Comparison of ENCODE assay signal across 15 cellular contexts in the genomic region with DNA sequence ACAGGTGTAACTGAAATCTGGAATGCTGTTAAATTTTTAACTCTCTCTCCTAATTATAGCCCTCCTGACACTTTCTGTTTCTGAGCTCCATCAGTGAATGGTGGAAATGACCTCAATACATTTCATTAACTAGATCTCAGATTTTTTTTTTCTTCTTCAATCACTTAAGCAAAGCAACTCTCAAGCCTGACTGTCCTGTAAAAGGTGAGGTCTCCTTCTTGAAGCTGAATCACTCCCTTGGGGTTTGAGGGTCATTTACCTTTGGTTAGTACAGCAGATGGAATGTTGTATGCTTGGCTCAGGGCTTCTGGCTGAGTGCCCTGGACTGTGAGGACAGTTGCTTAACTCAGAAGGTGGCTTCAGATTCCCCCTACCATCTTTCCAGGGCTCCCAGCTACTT.
DNase-seq lines count a peak whose midpoint lies in the region; ATAC-seq and TF ChIP-seq lines count a peak whose summit lies in the region.
"Had no signal": no experiment of that assay in that cellular context is flagged by ENCODE, and none has a peak within 500 bp of the region (broad histone marks: within the 10 kb centered on the region; RNA-seq: fewer than 3 reads in every experiment).

No MANE protein-coding gene starts in this region.

- POLR2A ChIA-PET in activated CD8-positive, alpha-beta T cell treated with anti-CD3 and anti-CD28 coated beads, Interleukin-2, amount 10 ng/mL, durations not matched to agents 7 days and 5 days (lab: Charles Lee) = no interaction called here

- peaks cover 12% of the 10 kb centered on the region for H3K4me1 ChIP-seq in KMS-11 (ENCODE audit: low read depth, poor library complexity, severe bottlenecking)
- H3K4me1 ChIP-seq in mammary epithelial cell (ENCODE audit: insufficient read depth, low read length) = no peaks in the 10 kb centered on the region
- H3K4me1 ChIP-seq: colonic mucosa, testis had no signal

- peak in 2 of 3 experiments; percentile 0 to 15 for DNase-seq in NCI-H1417 (lab: John Stamatoyannopoulos, UW)
- DNase-seq in NCI-H1417 treated with DMSO at 0.1 percent for 48 hours (lab: John Stamatoyannopoulos, UW) = no peak
- peak; percentile 67 for DNase-seq in mammary epithelial cell
- DNase-seq in activated CD8-positive, alpha-beta T cell treated with anti-CD3 and anti-CD28 coated beads, Interleukin-2, amount 10 ng/mL, durations not matched to agents 7 days and 5 days = no peak
- DNase-seq in OCI-M2 (lab: John Stamatoyannopoulos, UW; ENCODE audit: unreplicated experiment) = no peak
- DNase-seq in left lobe of liver (ENCODE audit: low spot score) = no peak
- DNase-seq: activated CD8-positive, alpha-beta T cell treated with anti-CD3 and anti-CD28 coated beads for 36 hours; activated naive CD4-positive, alpha-beta T cell treated with Interleukin-2 at 50 U/mL for 16 hours; colonic mucosa; NCI-H2029; small intestine; testis had no signal

- dilution Hi-C loops in mammary epithelial cell (cut with HindIII; ENCODE audit: low sequenced_read_pairs) = no loop called here

- in situ Hi-C loops in mammary epithelial cell (cut with MboI; ENCODE audit: low sequenced_read_pairs in 2 of 2) = no loop called here

- peaks cover 2% of the 10 kb centered on the region for H3K27me3 Mint-ChIP-seq in activated CD8-positive, alpha-beta T cell treated with anti-CD3 and anti-CD28 coated beads, Interleukin-2, amount 10 ng/mL, durations not matched to agents 7 days and 5 days (ENCODE audit: low read depth)
- H3K27me3 Mint-ChIP-seq: activated CD8-positive, alpha-beta T cell treated with anti-CD3 and anti-CD28 coated beads for 36 hours had no signal

- H3K36me3 Mint-ChIP-seq in activated CD8-positive, alpha-beta T cell treated with anti-CD3 and anti-CD28 coated beads, Interleukin-2, amount 10 ng/mL, durations not matched to agents 7 days and 5 days (ENCODE audit: low read depth) = peaks cover 3% of the 10 kb centered on the region
- H3K36me3 Mint-ChIP-seq: IgD-negative memory B cell had no signal

- no peak overlapping the region for H3K9ac ChIP-seq in KMS-11
- no peak overlapping the region for H3K9ac ChIP-seq in mammary epithelial cell (ENCODE audit: insufficient read depth, low read length)

- H4K20me1 ChIP-seq in KMS-11 (ENCODE audit: insufficient read depth) (no peaks in the 10 kb centered on the region), mammary epithelial cell (ENCODE audit: insufficient read depth, low read length) (no peaks in the 10 kb centered on the region)

- peaks cover 4% of the 10 kb centered on the region for H3K9me3 Mint-ChIP-seq in activated CD8-positive, alpha-beta T cell treated with anti-CD3 and anti-CD28 coated beads, Interleukin-2, amount 10 ng/mL, durations not matched to agents 7 days and 5 days (ENCODE audit: insufficient read depth)
- H3K9me3 Mint-ChIP-seq: activated CD8-positive, alpha-beta T cell treated with anti-CD3 and anti-CD28 coated beads for 36 hours had no signal

- no peak overlapping the region for H3K4me3 ChIP-seq in KMS-11 (IDR thresholded peaks at IDR 0.05; ENCODE audit: insufficient read depth, low read depth, low read length)
- H3K4me3 ChIP-seq in mammary epithelial cell (replicated peaks in 1 of 3; ENCODE audit: insufficient read depth in 1 of 3, low read depth in 2 of 3, low read length in 3 of 3) = no peak overlapping the region
- H3K4me3 ChIP-seq: colonic mucosa, testis had no signal

- peak overlapping the region; percentile 5; the same call in 1 of the 2 replicates for H2AFZ ChIP-seq in KMS-11 (ENCODE audit: low read depth)
- H2AFZ ChIP-seq in mammary epithelial cell (ENCODE audit: low read depth, low read length) = no peak overlapping the region

- H3K9me3 ChIP-seq in mammary epithelial cell (replicated peaks; ENCODE audit: insufficient read depth, low read length) = no peaks in the 10 kb centered on the region
- H3K9me3 ChIP-seq: colonic mucosa, testis had no signal

- CTCF ChIA-PET in mammary epithelial cell (lab: Charles Lee; ENCODE audit: low non-redundant PET) = no interaction called here
- CTCF ChIA-PET in activated CD8-positive, alpha-beta T cell treated with anti-CD3 and anti-CD28 coated beads, Interleukin-2, amount 10 ng/mL, durations not matched to agents 7 days and 5 days (lab: Charles Lee) = no interaction called here

- H3K27ac ChIP-seq in KMS-11 = no peak overlapping the region
- H3K27ac ChIP-seq in mammary epithelial cell (ENCODE audit: insufficient read depth, low read depth, low read length) = no peak overlapping the region
- H3K27ac ChIP-seq: colonic mucosa, testis had no signal

- H3K4me2 ChIP-seq in KMS-11 (peak overlapping the region; percentile 30), mammary epithelial cell (ENCODE audit: insufficient read depth, low read depth, low read length) (no peak overlapping the region)

- no peak for ATAC-seq in activated CD8-positive, alpha-beta T cell treated with anti-CD3 and anti-CD28 coated beads, Interleukin-2, amount 10 ng/mL, durations not matched to agents 7 days and 5 days
- ATAC-seq in left lobe of liver (no peak), GM21390 (IDR thresholded peaks at IDR 0.05; ENCODE audit: unreplicated experiment) (no peak)
- ATAC-seq: activated CD8-positive, alpha-beta T cell treated with anti-CD3 and anti-CD28 coated beads for 36 hours had no signal

- intact Hi-C loops in mammary epithelial cell (cut with micrococcal nuclease) = no loop called here

- TF ChIP-seq CTCF in KMS-11 (conservative IDR thresholded peaks at IDR 0.05; ENCODE audit: low read depth, low read length) (no peak), mammary epithelial cell (conservative IDR thresholded peaks at IDR 0.05 in 1 of 2, IDR thresholded peaks at IDR 0.05 in 1 of 2; ENCODE audit: extremely low read depth in 1 of 2, insufficient read depth in 1 of 2, low read depth in 1 of 2, low read length in 2 of 2) (no peak)

- no TSS peak for BruUV-seq in mammary epithelial cell (replicated peaks; lab: Mats Ljungman, UMichigan)

- H3K4me1 Mint-ChIP-seq in activated CD8-positive, alpha-beta T cell treated with anti-CD3 and anti-CD28 coated beads, Interleukin-2, amount 10 ng/mL, durations not matched to agents 7 days and 5 days (ENCODE audit: low read depth) = peaks cover 15% of the 10 kb centered on the region

- H3K4me3 Mint-ChIP-seq in activated CD8-positive, alpha-beta T cell treated with anti-CD3 and anti-CD28 coated beads, Interleukin-2, amount 10 ng/mL, durations not matched to agents 7 days and 5 days = no peak overlapping the region
- H3K4me3 Mint-ChIP-seq: activated CD8-positive, alpha-beta T cell treated with anti-CD3 and anti-CD28 coated beads for 36 hours; IgD-negative memory B cell had no signal

- H3K36me3 ChIP-seq in KMS-11 (ENCODE audit: insufficient read depth) (no peaks in the 10 kb centered on the region), mammary epithelial cell (ENCODE audit: insufficient read depth, low read length) (no peaks in the 10 kb centered on the region)
- H3K36me3 ChIP-seq: colonic mucosa had no signal

- H3K27me3 ChIP-seq in KMS-11 (ENCODE audit: insufficient read depth, low read depth) = no peaks in the 10 kb centered on the region
- H3K27me3 ChIP-seq in mammary epithelial cell (ENCODE audit: insufficient read depth, low read length) = peaks cover 9% of the 10 kb centered on the region
- H3K27me3 ChIP-seq: colonic mucosa, testis had no signal

- no peaks in the 10 kb centered on the region for H3K79me2 ChIP-seq in KMS-11 (ENCODE audit: insufficient read depth, low read depth)
- no peaks in the 10 kb centered on the region for H3K79me2 ChIP-seq in mammary epithelial cell (ENCODE audit: insufficient read depth, low read length)

- H3K27ac Mint-ChIP-seq in activated CD8-positive, alpha-beta T cell treated with anti-CD3 and anti-CD28 coated beads, Interleukin-2, amount 10 ng/mL, durations not matched to agents 7 days and 5 days = no peak overlapping the region
- H3K27ac Mint-ChIP-seq: activated CD8-positive, alpha-beta T cell treated with anti-CD3 and anti-CD28 coated beads for 36 hours; IgD-negative memory B cell had no signal

Comparison
In these comparisons a context has a peak if more than half of its experiments do, and no peak if none do; other contexts are left out.
1. DNase-seq: peak in NCI-H1417 (2 of 3) and mammary epithelial cell (single experiment); none in NCI-H1417 treated with DMSO at 0.1 percent for 48 hours (single experiment), activated CD8-positive, alpha-beta T cell treated with anti-CD3 and anti-CD28 coated beads, Interleukin-2, amount 10 ng/mL, durations not matched to agents 7 days and 5 days (single experiment), OCI-M2 (single experiment) and left lobe of liver (single experiment).